25 cellular contexts compared by ENCODE assay signal in the genomic region with DNA sequence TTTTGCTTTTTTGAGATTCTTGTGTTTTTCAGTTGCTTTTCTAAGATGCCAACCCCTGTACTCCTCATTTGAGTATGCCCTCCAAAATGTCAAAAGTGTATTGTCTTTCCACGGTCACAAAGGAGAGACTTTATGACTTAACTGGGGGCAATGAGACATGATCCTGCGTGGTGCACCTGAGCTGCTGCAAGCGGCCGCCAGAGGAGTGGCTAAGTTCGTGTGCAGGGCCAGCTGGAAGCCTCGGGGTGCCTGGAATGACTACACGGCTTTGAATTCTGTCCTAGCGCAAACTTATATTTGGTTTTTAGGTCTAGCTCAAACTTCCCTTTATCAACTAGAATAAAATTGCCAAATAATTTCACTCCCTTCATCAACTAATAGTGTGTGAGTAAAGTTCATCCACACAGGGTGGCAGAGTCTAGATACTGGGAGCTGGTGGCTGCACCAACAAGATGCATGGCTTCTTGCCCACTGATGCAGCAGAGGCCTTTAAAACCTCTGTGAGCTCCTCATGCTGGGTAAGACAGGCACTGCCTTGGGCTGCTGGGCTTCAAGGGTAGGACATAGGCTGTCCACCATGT.
"Had no signal": no experiment of that assay in that cellular context is flagged by ENCODE, and none has a peak within 500 bp of the region (broad histone marks: within the 10 kb centered on the region; RNA-seq: fewer than 3 reads in every experiment).

No MANE protein-coding gene starts in this region.

- ATAC-seq: activated T-cell treated with anti-CD3 and anti-CD28 coated beads, Interleukin-2, amount 50 U/mL, for 4 hours; activated T-helper 17 cell treated with anti-CD3 and anti-CD28 coated beads, Interleukin-2, amount 50 U/mL, for 72 hours; K562; PC-3; T-helper 17 cell; WTC11 had no signal

- H3K4me3 Mint-ChIP-seq: activated CD4-positive, alpha-beta memory T cell treated with anti-CD3 and anti-CD28 coated beads for 36 hours; activated naive CD4-positive, alpha-beta T cell treated with anti-CD3 and anti-CD28 coated beads for 36 hours; activated naive CD8-positive, alpha-beta T cell; activated T-cell treated with anti-CD3 and anti-CD28 coated beads, Interleukin-2, amount 50 U/mL, for 4 hours; activated T-helper 17 cell treated with anti-CD3 and anti-CD28 coated beads, Interleukin-2, amount 50 U/mL, for 72 hours; T-helper 17 cell; WTC11 had no signal

- H3K27ac Mint-ChIP-seq: activated CD4-positive, alpha-beta memory T cell treated with anti-CD3 and anti-CD28 coated beads for 36 hours; activated naive CD8-positive, alpha-beta T cell; activated T-helper 17 cell treated with anti-CD3 and anti-CD28 coated beads, Interleukin-2, amount 50 U/mL, for 72 hours; T-helper 17 cell; WTC11 had no signal

- H3K27me3 Mint-ChIP-seq: activated CD4-positive, alpha-beta memory T cell treated with anti-CD3 and anti-CD28 coated beads for 36 hours; activated naive CD8-positive, alpha-beta T cell; activated T-helper 17 cell treated with anti-CD3 and anti-CD28 coated beads, Interleukin-2, amount 50 U/mL, for 72 hours; T-helper 17 cell had no signal

- DNase-seq: activated CD4-positive, alpha-beta memory T cell treated with anti-CD3 and anti-CD28 coated beads for 36 hours; activated CD4-positive, alpha-beta T cell treated with anti-CD3 and anti-CD28 coated beads for 48 hours; activated CD4-positive, CD25-positive, alpha-beta regulatory T cell treated with anti-CD3 and anti-CD28 coated beads, Interleukin-2, amount 50 U/mL, for 72 hours; activated CD8-positive, alpha-beta memory T cell treated with anti-CD3 and anti-CD28 coated beads for 24 hours; activated gamma-delta T cell; activated naive CD4-positive, alpha-beta T cell treated with anti-CD3 and anti-CD28 coated beads for 36 hours; activated T-cell treated with anti-CD3 and anti-CD28 coated beads, Interleukin-2, amount 50 U/mL, for 4 hours; adrenal gland; anterior cingulate cortex; Karpas-422; MM.1S; NCI-H1105; NCI-H1436; NCI-H187; NCI-H2081; NCI-H510A; NCI-H526 treated with DMSO at 0.1 percent for 48 hours; PC-3; SIG-M5; T-helper 17 cell; T-helper 9 cell had no signal

- H3K36me3 Mint-ChIP-seq: activated naive CD8-positive, alpha-beta T cell had no signal

- H3K27me3 ChIP-seq: adrenal gland had no signal

- H3K9me3 ChIP-seq: adrenal gland had no signal

- H3K4me3 ChIP-seq: adrenal gland, K562 had no signal

- H3K9me3 Mint-ChIP-seq: activated CD4-positive, alpha-beta memory T cell treated with anti-CD3 and anti-CD28 coated beads for 36 hours; activated T-cell treated with anti-CD3 and anti-CD28 coated beads, Interleukin-2, amount 50 U/mL, for 4 hours; activated T-helper 17 cell treated with anti-CD3 and anti-CD28 coated beads, Interleukin-2, amount 50 U/mL, for 72 hours had no signal
